Comparison of ENCODE assay signal across 8 cellular contexts in the genomic region with DNA sequence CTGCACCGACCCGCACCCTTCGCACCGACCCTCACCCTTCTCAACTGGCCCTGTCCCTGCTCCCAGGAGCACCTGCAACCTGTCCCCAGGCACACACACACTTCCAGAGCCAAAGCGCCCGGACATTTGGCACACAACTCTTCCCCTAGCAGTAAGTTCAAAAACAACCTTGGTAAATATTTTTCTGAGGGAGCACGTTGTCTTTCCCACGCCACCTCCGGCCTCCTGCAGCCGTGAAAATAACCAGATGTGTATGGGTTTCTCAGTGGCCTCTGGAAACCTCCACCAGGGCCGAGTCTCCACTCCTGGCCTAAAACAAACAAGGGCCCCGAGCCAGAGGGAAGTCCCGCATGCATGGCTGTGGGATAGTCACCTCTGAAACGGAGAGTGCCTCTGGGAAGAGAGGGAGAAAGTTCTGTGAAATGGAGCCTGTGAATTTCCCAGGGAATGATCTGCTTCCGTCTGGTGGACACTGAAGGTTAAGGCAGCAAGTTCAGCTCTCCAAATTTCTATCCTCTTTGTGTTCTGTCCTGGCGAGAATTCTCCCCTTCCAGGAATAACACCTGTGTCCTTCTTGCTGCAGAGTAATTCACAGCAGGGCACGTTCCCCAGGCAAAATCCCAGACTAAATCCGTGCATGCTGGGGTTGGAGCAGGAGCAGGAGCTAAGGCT. TPM values are rescaled to one million over a fixed set of nuclear protein-coding genes. Genes with fewer than 3 reads are reported as not detected.
DNase-seq lines count a peak whose midpoint lies in the region; ATAC-seq and TF ChIP-seq lines count a peak whose summit lies in the region.
"Had no signal": no experiment of that assay in that cellular context is flagged by ENCODE, and none has a peak within 500 bp of the region (broad histone marks: within the 10 kb centered on the region; RNA-seq: fewer than 3 reads in every experiment).

No MANE protein-coding gene starts in this region.

- H3K9me3 Mint-ChIP-seq in type B pancreatic cell: no peaks in the 10 kb centered on the region

- H3K27ac ChIP-seq in Panc1 (ENCODE audit: low read length) (no peak overlapping the region), ascending aorta (no peak overlapping the region)

- H3K36me3 Mint-ChIP-seq in type B pancreatic cell: no peaks in the 10 kb centered on the region

- peaks cover 31% of the 10 kb centered on the region for H3K4me1 Mint-ChIP-seq in type B pancreatic cell (ENCODE audit: unreplicated experiment)

- no peak for DNase-seq in Panc1 (ENCODE audit: low read depth, low spot score)
- no peak for DNase-seq in fibroblast of the aortic adventitia (ENCODE audit: low read depth)
- DNase-seq in mucosa of gallbladder (ENCODE audit: low spot score): peak; percentile 27
- no peak for DNase-seq in type B pancreatic cell (ENCODE audit: extremely low spot score, unreplicated experiment)
- DNase-seq in activated effector memory CD4-positive, alpha-beta T cell treated with Interleukin-2 at 50 U/mL for 16 hours: no peak
- DNase-seq in H4 (ENCODE audit: low spot score): no peak
- no peak for DNase-seq in ascending aorta (ENCODE audit: low spot score in 2 of 2)
- DNase-seq: KBM-7 had no signal

- H3K36me3 ChIP-seq in Panc1 (ENCODE audit: control insufficient read depth, insufficient read depth, low read length) (no peaks in the 10 kb centered on the region), ascending aorta (no peaks in the 10 kb centered on the region)

- H3K4me3 ChIP-seq in Panc1 (ENCODE audit: low read depth in 2 of 2, low read length in 2 of 2) (no peak overlapping the region), fibroblast of the aortic adventitia (ENCODE audit: low read depth, low read length) (no peak overlapping the region), ascending aorta (no peak overlapping the region)

- peak overlapping the region; percentile 53 for H3K27ac Mint-ChIP-seq in type B pancreatic cell

- peak; percentile 24; the same call in 1 of the 2 replicates for ATAC-seq in Panc1

- H3K27me3 ChIP-seq in Panc1 (ENCODE audit: control insufficient read depth, insufficient read depth, low read length): no peaks in the 10 kb centered on the region
- no peaks in the 10 kb centered on the region for H3K27me3 ChIP-seq in ascending aorta

- no peaks in the 10 kb centered on the region for H3K27me3 Mint-ChIP-seq in type B pancreatic cell

- intact Hi-C loops in Panc1 (cut with micrococcal nuclease; ENCODE audit: unreplicated experiment) (no loop called here), ascending aorta (cut with DNase I) (no loop called here)

- H3K4me3 Mint-ChIP-seq in type B pancreatic cell: no peak overlapping the region

- H3K4me1 ChIP-seq in Panc1 (ENCODE audit: control insufficient read depth, insufficient read depth, low read length) (peaks cover 17% of the 10 kb centered on the region), ascending aorta (no peaks in the 10 kb centered on the region)

- TF ChIP-seq CTCF in Panc1 (IDR thresholded peaks at IDR 0.05) (no peak), fibroblast of the aortic adventitia (IDR thresholded peaks at IDR 0.05; ENCODE audit: insufficient read depth, low read length) (peak; percentile 34), type B pancreatic cell (conservative IDR thresholded peaks at IDR 0.05) (no peak), ascending aorta (IDR thresholded peaks at IDR 0.05) (no peak)

- POLR2A ChIA-PET in Panc1 (lab: Charles Lee): no interaction called here

- in situ Hi-C loops in Panc1 (cut with HindIII; ENCODE audit: low pct_unique_long_range_greater_than_20kb, low sequenced_read_pairs): no loop called here

- H3K9me3 ChIP-seq in Panc1 (ENCODE audit: control insufficient read depth, insufficient read depth, low read depth, low read length) (no peaks in the 10 kb centered on the region), ascending aorta (no peaks in the 10 kb centered on the region)

- no TSS peak for BruUV-seq in Panc1 (replicated peaks; lab: Mats Ljungman, UMichigan)

- CTCF ChIA-PET in Panc1 (lab: Charles Lee): no interaction called here

RNA-seq across cellular contexts. Expression of gene PODXL, which starts 15.8 kb away (rescaled TPM):
- total RNA-seq in Panc1 (2021; ENCODE audit: unreplicated experiment) (32.3 TPM), fibroblast of the aortic adventitia (ENCODE audit: low replicate concordance) (2.3 and 7.3 TPM in 2 replicates), mucosa of gallbladder (32.5 TPM), type B pancreatic cell (ENCODE audit: low replicate concordance) (25.5 and 44.1 TPM in 2 replicates), ascending aorta (141 TPM)
- polyA plus RNA-seq in Panc1 (2012; ENCODE audit: insufficient read length): 34.7 TPM
- total RNA-seq in H4 (2014; rRNA removed; shearing (Covaris generic)): 3.5 and 4.0 TPM in 2 replicates
